18 cellular contexts compared by ENCODE assay signal in the genomic region with DNA sequence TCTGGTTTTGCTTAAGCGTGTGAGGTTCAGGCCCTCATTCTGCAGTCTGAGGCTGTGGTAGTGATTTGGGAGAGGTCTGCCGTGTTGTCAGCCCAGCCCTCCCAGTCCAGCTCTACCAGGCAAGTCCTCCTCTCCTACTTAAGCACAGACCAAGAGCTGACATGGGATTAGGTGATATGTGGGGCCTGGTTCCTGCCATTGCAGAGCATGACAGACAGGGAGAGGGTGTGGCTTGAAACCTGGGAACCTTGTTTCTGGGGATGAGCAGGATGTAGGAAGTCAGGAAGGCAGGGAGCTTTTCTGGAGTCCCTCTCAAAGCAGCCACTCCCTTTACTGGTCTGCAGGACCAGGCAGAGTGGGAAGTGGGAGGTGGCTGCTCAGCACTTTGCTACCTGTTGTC. TPM values are rescaled to one million over a fixed set of nuclear protein-coding genes. Genes with fewer than 3 reads are reported as not detected.
DNase-seq lines count a peak whose midpoint lies in the region; ATAC-seq and TF ChIP-seq lines count a peak whose summit lies in the region.
"Had no signal": no experiment of that assay in that cellular context is flagged by ENCODE, and none has a peak within 500 bp of the region (broad histone marks: within the 10 kb centered on the region; RNA-seq: fewer than 3 reads in every experiment).

No MANE protein-coding gene starts in this region.

- peak overlapping the region; percentile 5 for H2AK5ac ChIP-seq in mesenchymal stem cell (ENCODE audit: low read length, severe bottlenecking)

- H3K4me3 ChIP-seq in heart right ventricle (no peak overlapping the region), endodermal cell (ENCODE audit: low read length) (no peak overlapping the region), mesenchymal stem cell (ENCODE audit: insufficient read depth in 1 of 2, low read depth in 1 of 2, low read length in 2 of 2) (no peak overlapping the region)
- H3K4me3 ChIP-seq: GM12878, GM23248, K562, SJSA1 had no signal

- H3K9me3 Mint-ChIP-seq in endodermal cell, result no peaks in the 10 kb centered on the region
- H3K9me3 Mint-ChIP-seq: CD4-positive, alpha-beta memory T cell had no signal

- H2BK120ac ChIP-seq in mesenchymal stem cell (ENCODE audit: low read depth, low read length), result no peak overlapping the region

- TF ChIP-seq CTCF in heart right ventricle (IDR thresholded peaks at IDR 0.05) (no peak), endodermal cell (conservative IDR thresholded peaks at IDR 0.05) (no peak)

- no peak overlapping the region for H3K4me2 ChIP-seq in mesenchymal stem cell (ENCODE audit: low read length, poor library complexity, severe bottlenecking)

- H2BK5ac ChIP-seq in mesenchymal stem cell (ENCODE audit: low read depth, low read length, poor library complexity, severe bottlenecking), result no peak overlapping the region

- intact Hi-C loops in heart right ventricle (cut with DNase I), result loop anchor here in 3 of 10 donors (5.0 kb wide), 1 partner anchor 38 kb away; the partner anchor contains the start of gene PTPRM (in 3 of the 3)
- intact Hi-C loops in left cardiac atrium (cut with DNase I), result no loop called here

- no peaks in the 10 kb centered on the region for H3K36me3 Mint-ChIP-seq in endodermal cell (ENCODE audit: low read depth)
- H3K36me3 Mint-ChIP-seq: CD4-positive, alpha-beta memory T cell had no signal

- no peak overlapping the region for H4K8ac ChIP-seq in mesenchymal stem cell (ENCODE audit: low read length)

- H3K14ac ChIP-seq in mesenchymal stem cell (ENCODE audit: low read length in 2 of 2), result peak overlapping the region in 1 of 2 experiments; percentile 64

- H2BK12ac ChIP-seq in mesenchymal stem cell (ENCODE audit: low read length in 2 of 2), result no peak overlapping the region

- H3K4me1 ChIP-seq in heart right ventricle (peaks cover 12 to 99% (median 72%) of the 10 kb centered on the region in 9 donors), endodermal cell (ENCODE audit: control insufficient read depth, insufficient read depth, low read length) (peaks cover 30% of the 10 kb centered on the region), mesenchymal stem cell (ENCODE audit: control insufficient read depth, insufficient read depth, low read depth, low read length) (peaks cover 32% of the 10 kb centered on the region)

- H2AFZ ChIP-seq in mesenchymal stem cell (ENCODE audit: low read depth, low read length), result no peak overlapping the region
- H2AFZ ChIP-seq: GM23248 had no signal

- no peaks in the 10 kb centered on the region for H3K27me3 Mint-ChIP-seq in endodermal cell (ENCODE audit: insufficient read depth)
- H3K27me3 Mint-ChIP-seq: CD4-positive, alpha-beta memory T cell had no signal

- no peak overlapping the region for H3K4ac ChIP-seq in mesenchymal stem cell (ENCODE audit: low read depth in 1 of 2, low read length in 2 of 2)

- H3K4me3 Mint-ChIP-seq in endodermal cell, result no peak overlapping the region
- H3K4me3 Mint-ChIP-seq: CD4-positive, alpha-beta memory T cell had no signal

- no peak overlapping the region for H3K27ac Mint-ChIP-seq in endodermal cell
- H3K27ac Mint-ChIP-seq: CD4-positive, alpha-beta memory T cell had no signal

- H3K27me3 ChIP-seq in heart right ventricle, result no peaks in the 10 kb centered on the region
- no peaks in the 10 kb centered on the region for H3K27me3 ChIP-seq in endodermal cell (ENCODE audit: control insufficient read depth, insufficient read depth, low read length, poor library complexity, severe bottlenecking)
- H3K27me3 ChIP-seq in mesenchymal stem cell (ENCODE audit: control insufficient read depth in 1 of 2, insufficient read depth in 1 of 2, low read length in 2 of 2), result no peaks in the 10 kb centered on the region
- H3K27me3 ChIP-seq: SJSA1 had no signal

- peak overlapping the region in 6 of 10 donors; percentile 86 to 92 (median 88) for H3K27ac ChIP-seq in heart right ventricle
- H3K27ac ChIP-seq in endodermal cell (ENCODE audit: low read depth, low read length), result no peak overlapping the region
- no peak overlapping the region for H3K27ac ChIP-seq in mesenchymal stem cell (ENCODE audit: low read length, poor library complexity, severe bottlenecking)
- H3K27ac ChIP-seq: GM23248, SJSA1 had no signal

- no peak overlapping the region for H2BK15ac ChIP-seq in mesenchymal stem cell (ENCODE audit: low read depth, poor library complexity, severe bottlenecking)

- no peak overlapping the region for H3K9ac ChIP-seq in endodermal cell (ENCODE audit: extremely low read depth, low read length, poor library complexity, severe bottlenecking)
- H3K9ac ChIP-seq in mesenchymal stem cell (ENCODE audit: low read length), result no peak overlapping the region
- H3K9ac ChIP-seq: GM23248 had no signal

- WGBS in heart right ventricle, 2 donors, result 84 to 92% methylated on average over 2 of the region's 2 CpGs
- WGBS in endodermal cell (ENCODE audit: insufficient coverage in 1 of 2, insufficient read length in 1 of 2), 2 experiments, result 100% methylated on average over 1 of the region's 2 CpGs; no CpG with 5 or more reads in 1 of the 2 experiments
- 100% methylated on average over 1 of the region's 2 CpGs for WGBS in mesenchymal stem cell

- no peak for DNase-seq in heart right ventricle
- DNase-seq in left cardiac atrium, result no peak
- peak; percentile 74 for DNase-seq in endodermal cell
- DNase-seq in mesenchymal stem cell, result no peak
- DNase-seq in activated gamma-delta T cell (lab: John Stamatoyannopoulos, UW), result no peak
- DNase-seq: CD4-positive, alpha-beta memory T cell; DMS153; GM23248; NCI-H1105; NCI-H1694; NCI-H2081 treated with DMSO at 0.1 percent for 48 hours; NCI-H510A treated with DMSO at 0.1 percent for 48 hours; NCI-H774 had no signal

- peaks cover 71% of the 10 kb centered on the region for H3K4me1 Mint-ChIP-seq in endodermal cell
- H3K4me1 Mint-ChIP-seq: CD4-positive, alpha-beta memory T cell had no signal

- H3K23ac ChIP-seq in mesenchymal stem cell (ENCODE audit: low read length in 2 of 2), result no peak overlapping the region

- H3K18ac ChIP-seq in mesenchymal stem cell (ENCODE audit: low read depth in 1 of 2, low read length in 2 of 2), result peak overlapping the region in 1 of 2 experiments; percentile 55

- H3K36me3 ChIP-seq in heart right ventricle (no peaks in the 10 kb centered on the region), endodermal cell (ENCODE audit: control insufficient read depth, insufficient read depth, low read length) (no peaks in the 10 kb centered on the region), mesenchymal stem cell (ENCODE audit: control insufficient read depth in 1 of 2, insufficient read depth in 2 of 2, low read depth in 1 of 2, low read length in 2 of 2) (no peaks in the 10 kb centered on the region)
- H3K36me3 ChIP-seq: SJSA1 had no signal

- ATAC-seq in heart right ventricle, result no peak
- no peak for ATAC-seq in left cardiac atrium
- ATAC-seq in HG02623 (IDR thresholded peaks at IDR 0.05; ENCODE audit: unreplicated experiment), result no peak
- no peak for ATAC-seq in GM19455 (IDR thresholded peaks at IDR 0.05; ENCODE audit: unreplicated experiment)
- ATAC-seq: GM12878, K562 had no signal

- H3K9me3 ChIP-seq in heart right ventricle, result no peaks in the 10 kb centered on the region
- H3K9me3 ChIP-seq in endodermal cell (ENCODE audit: control insufficient read depth, low read length), result no peaks in the 10 kb centered on the region
- no peaks in the 10 kb centered on the region for H3K9me3 ChIP-seq in mesenchymal stem cell (ENCODE audit: control insufficient read depth, low read length)
- H3K9me3 ChIP-seq: SJSA1 had no signal

- H4K91ac ChIP-seq in mesenchymal stem cell (ENCODE audit: low read length), result no peak overlapping the region

- peaks cover 1% of the 10 kb centered on the region for H3K79me1 ChIP-seq in mesenchymal stem cell (replicated peaks; ENCODE audit: low read length, poor library complexity, severe bottlenecking)

RNA-seq across cellular contexts. Expression of gene PTPRM, which starts 38.6 kb away (rescaled TPM):
- 100 to 1,000 TPM; 104 to 170 (median 145) TPM for total RNA-seq in heart right ventricle
- polyA plus RNA-seq in heart right ventricle, result 100 to 1,000 TPM in 1 of 2 donors, 10 to 100 TPM in 1; 81.7 to 118 TPM
- total RNA-seq in left cardiac atrium, result 10 to 100 TPM; 51.4 to 75.5 TPM
- 10 to 100 TPM; 47.2 to 57.6 TPM for total RNA-seq in endodermal cell
- polyA plus RNA-seq in endodermal cell (2013, experiment 1 of 2), result 79.0 TPM
- polyA plus RNA-seq in endodermal cell (2013, experiment 2 of 2), result 78.6 TPM
- 57.5 TPM for polyA plus RNA-seq in mesenchymal stem cell (2013, experiment 1 of 2)
- polyA plus RNA-seq in mesenchymal stem cell (2013, experiment 2 of 2), result 57.1 TPM

Comparison
In these comparisons a context has a peak if more than half of its experiments do, and no peak if none do; other contexts are left out.
1. H3K27ac ChIP-seq: peak in heart right ventricle (6 of 10); none in endodermal cell (single experiment) and mesenchymal stem cell (single experiment).